Comparison of ENCODE assay signal across 22 cellular contexts in the genomic region with DNA sequence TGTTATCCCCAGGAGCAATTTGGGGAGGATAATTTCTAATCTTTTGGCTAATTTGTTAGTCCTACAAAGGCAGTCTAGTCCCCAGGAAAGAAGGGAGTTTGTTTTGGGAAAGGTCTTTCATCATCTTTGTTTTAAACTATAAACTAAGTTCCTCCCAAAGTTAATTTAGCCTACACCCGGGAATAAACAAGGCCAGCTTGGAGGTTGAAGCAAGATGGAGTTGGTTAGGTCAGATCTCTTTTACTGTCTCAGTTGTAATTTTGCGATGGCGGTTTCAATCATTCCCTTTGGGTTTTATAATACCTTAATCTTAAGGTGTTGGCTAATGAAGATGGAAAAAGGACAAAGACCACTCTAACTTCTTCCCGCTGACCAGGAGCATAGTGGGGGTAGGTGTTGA.
"Had no signal": no experiment of that assay in that cellular context is flagged by ENCODE, and none has a peak within 500 bp of the region (broad histone marks: within the 10 kb centered on the region; RNA-seq: fewer than 3 reads in every experiment).

No MANE protein-coding gene starts in this region.

- H3K27ac ChIP-seq: left ventricle myocardium inferior, parathyroid adenoma, right atrium auricular region, right lobe of liver, tibial nerve, uterus had no signal

- H2AFZ ChIP-seq: parathyroid adenoma had no signal

- H3K4me2 ChIP-seq: smooth muscle cell had no signal

- H3K27me3 ChIP-seq: right atrium auricular region, right lobe of liver, tibial nerve, uterus had no signal

- H3K4me3 ChIP-seq: left ventricle myocardium inferior, lung, mucosa of descending colon, right atrium auricular region, right lobe of liver, smooth muscle cell, tibial nerve, uterus had no signal

- H3K9ac ChIP-seq: parathyroid adenoma had no signal

- H3K36me3 ChIP-seq: left ventricle myocardium inferior, right atrium auricular region, right lobe of liver, tibial nerve, uterus had no signal

- H3K4me1 ChIP-seq: parathyroid adenoma, right atrium auricular region, tibial nerve, uterus had no signal

- ATAC-seq: mucosa of descending colon; naive thymus-derived CD4-positive, alpha-beta T cell; natural killer cell treated with Interleukin-12 subunit alpha and Interleukin-12 subunit beta and Interleukin-15 and Interleukin-18, amount 100 ng/mL, for 72 hours; right lobe of liver; stimulated activated memory B cell treated with anti-CD40 and anti-IgM and Interleukin-4, amounts not matched to agents 10 μg/mL and 1 μg/mL and 100 μg/mL, for 72 hours; stimulated activated naive CD8-positive, alpha-beta T cell treated with anti-CD3 and anti-CD28 coated beads, Interleukin-15, amount 100 ng/mL, for 72 hours had no signal

- DNase-seq: hippocampal formation; left ventricle myocardium inferior; midbrain; mucosa of descending colon; naive thymus-derived CD4-positive, alpha-beta T cell; nucleus accumbens; right lobe of liver; stimulated activated CD4-positive, alpha-beta T cell treated with anti-CD3 and anti-CD28 coated beads, Interleukin-1b, Interleukin-23, amount 100 ng/mL, for 48 hours; stimulated activated CD4-positive, alpha-beta T cell treated with anti-CD3 and anti-CD28 coated beads, Interleukin-2, amount 100 ng/mL, for 48 hours; stimulated activated CD4-positive, alpha-beta T cell treated with anti-CD3 and anti-CD28 coated beads, Interleukin-4, amount 100 ng/mL, for 4 hours; stimulated activated CD8-positive, alpha-beta memory T cell treated with anti-CD3 and anti-CD28 coated beads, Interleukin-4, amount 100 ng/mL, for 48 hours; stimulated activated naive CD4-positive, alpha-beta T cell treated with Interleukin-2 at 50 U/mL for 16 hours; stimulated activated naive CD8-positive, alpha-beta T cell treated with anti-CD3 and anti-CD28 coated beads, Interleukin-15, amount 100 ng/mL, for 72 hours; substantia nigra; uterus had no signal

- H3K9me3 ChIP-seq: right lobe of liver, uterus had no signal
